27 cellular contexts compared by ENCODE assay signal in the genomic region with DNA sequence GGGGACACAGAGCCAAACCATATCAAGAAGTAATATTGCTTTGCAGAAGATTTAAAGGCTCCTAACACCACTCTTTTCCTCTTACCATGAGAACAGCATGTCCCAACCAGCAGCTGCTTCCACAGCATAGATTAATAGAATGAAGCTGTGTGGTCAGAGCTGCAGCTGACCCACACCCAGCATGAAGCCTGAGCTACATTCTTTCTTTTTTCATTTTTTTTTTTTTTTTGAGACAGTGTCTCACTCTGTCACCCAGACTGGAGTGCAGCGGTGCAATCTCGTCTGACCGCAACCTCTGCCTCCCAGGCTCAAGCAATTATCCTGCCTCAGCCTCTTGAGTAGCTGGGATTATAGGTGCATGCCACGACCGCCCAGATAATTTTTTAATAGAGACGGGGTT.
"Had no signal": no experiment of that assay in that cellular context is flagged by ENCODE, and none has a peak within 500 bp of the region (broad histone marks: within the 10 kb centered on the region; RNA-seq: fewer than 3 reads in every experiment).

No MANE protein-coding gene starts in this region.

- DNase-seq: cortex of kidney; effector memory CD8-positive, alpha-beta T cell; erythroblast; esophagus squamous epithelium; hypothalamus; immature natural killer cell; left ventricle myocardium superior; lower lobe of right lung; mucosa of descending colon; naive thymus-derived CD8-positive, alpha-beta T cell; stimulated activated CD4-positive, alpha-beta T cell treated with anti-CD3 and anti-CD28 coated beads, Interleukin-2, amount 100 ng/mL, for 24 hours; stimulated activated CD4-positive, alpha-beta T cell treated with anti-CD3 and anti-CD28 coated beads, Interleukin-4, amount 100 ng/mL, for 4 hours; stimulated activated naive CD8-positive, alpha-beta T cell treated with anti-CD3 and anti-CD28 coated beads, Interleukin-15, Interleukin-2, amounts not matched to agents 100 U/mL and 50 U/mL, for 24 hours; substantia nigra; testis; tibial artery; upper lobe of left lung had no signal

- H3K27ac ChIP-seq: esophagus squamous epithelium, lower lobe of right lung, neutrophil, parathyroid adenoma, prostate gland, right atrium auricular region, testis, tibial artery, upper lobe of left lung had no signal

- H3K4me1 Mint-ChIP-seq: immature natural killer cell; naive thymus-derived CD8-positive, alpha-beta T cell; stimulated activated memory B cell treated with anti-CD40 and anti-IgM and Interleukin-4, amounts not matched to agents 10 μg/mL and 1 μg/mL and 100 μg/mL, for 72 hours had no signal

- H3K4me3 ChIP-seq: esophagus squamous epithelium, lower lobe of right lung, mucosa of descending colon, prostate gland, right atrium auricular region, testis, tibial artery, upper lobe of left lung had no signal

- H3K36me3 ChIP-seq: esophagus squamous epithelium, lower lobe of right lung, neutrophil, prostate gland, right atrium auricular region, tibial artery, upper lobe of left lung had no signal

- H3K36me3 Mint-ChIP-seq: immature natural killer cell; naive thymus-derived CD8-positive, alpha-beta T cell; stimulated activated memory B cell treated with anti-CD40 and anti-IgM and Interleukin-4, amounts not matched to agents 10 μg/mL and 1 μg/mL and 100 μg/mL, for 72 hours had no signal

- FAIRE-seq: endometrium, frontal cortex, keratinocyte, urothelium cell line had no signal

- ATAC-seq: effector memory CD8-positive, alpha-beta T cell; left ventricle myocardium superior; lower lobe of right lung; mucosa of descending colon; naive thymus-derived CD8-positive, alpha-beta T cell; sciatic nerve; stimulated activated memory B cell treated with anti-CD40 and anti-IgM and Interleukin-4, amounts not matched to agents 10 μg/mL and 1 μg/mL and 100 μg/mL, for 72 hours; stimulated activated naive CD8-positive, alpha-beta T cell treated with anti-CD3 and anti-CD28 coated beads, Interleukin-15, Interleukin-2, amounts not matched to agents 100 U/mL and 50 U/mL, for 24 hours had no signal

- H3K27ac Mint-ChIP-seq: effector memory CD8-positive, alpha-beta T cell; immature natural killer cell; stimulated activated memory B cell treated with anti-CD40 and anti-IgM and Interleukin-4, amounts not matched to agents 10 μg/mL and 1 μg/mL and 100 μg/mL, for 72 hours had no signal

- H3K9me3 ChIP-seq: esophagus squamous epithelium, lower lobe of right lung, mucosa of descending colon, neutrophil, prostate gland, right atrium auricular region, testis, tibial artery, upper lobe of left lung had no signal

- H3K27me3 Mint-ChIP-seq: effector memory CD8-positive, alpha-beta T cell; naive thymus-derived CD8-positive, alpha-beta T cell; stimulated activated memory B cell treated with anti-CD40 and anti-IgM and Interleukin-4, amounts not matched to agents 10 μg/mL and 1 μg/mL and 100 μg/mL, for 72 hours had no signal

- H3K4me3 Mint-ChIP-seq: effector memory CD8-positive, alpha-beta T cell; immature natural killer cell; naive thymus-derived CD8-positive, alpha-beta T cell; stimulated activated memory B cell treated with anti-CD40 and anti-IgM and Interleukin-4, amounts not matched to agents 10 μg/mL and 1 μg/mL and 100 μg/mL, for 72 hours had no signal

- H3K9ac ChIP-seq: parathyroid adenoma had no signal

- H3K4me1 ChIP-seq: esophagus squamous epithelium, lower lobe of right lung, parathyroid adenoma, prostate gland, right atrium auricular region, testis, tibial artery, upper lobe of left lung had no signal

- H2AFZ ChIP-seq: parathyroid adenoma had no signal

- H3K79me2 ChIP-seq: parathyroid adenoma had no signal

- H3K27me3 ChIP-seq: esophagus squamous epithelium, neutrophil, right atrium auricular region, testis, tibial artery, upper lobe of left lung had no signal
